ENCODE assay signal across 1 cellular context in genomic region chr14:91202234-91202974, GRCh38.
A peak's percentile ranks its signal among the peaks of the same experiment; 100 is the strongest.
TF ChIP-seq lines count a peak whose summit lies in the region.

No MANE protein-coding gene starts in this region.

TF ChIP-seq in K562, 482 proteins besides CTCF, POLR2A, EP300 and RAD21 (continued from another document and continues in another):
- no peak for TF ChIP-seq ZMIZ1 (IDR thresholded peaks at IDR 0.05; ENCODE audit: low read depth in 2 of 2, low read length in 2 of 2)
- TF ChIP-seq MAFG (tag; conservative IDR thresholded peaks at IDR 0.05): no peak
- TF ChIP-seq ZBTB2 (IDR thresholded peaks at IDR 0.05): no peak
- no peak for TF ChIP-seq MAX (CRISPR knock-in tag; IDR thresholded peaks at IDR 0.05)
- TF ChIP-seq ZBTB7A (IDR thresholded peaks at IDR 0.05; ENCODE audit: borderline replicate concordance, control insufficient read depth, low read depth, low read length): no peak; the same call in 1 of the 2 replicates
- no peak for TF ChIP-seq MED1 (CRISPR knock-in tag; IDR thresholded peaks at IDR 0.05; ENCODE audit: borderline replicate concordance)
- peak in 1 of 2 experiments; percentile 79; a peak in 1 of 4 replicates for TF ChIP-seq TBL1XR1 (IDR thresholded peaks at IDR 0.05; ENCODE audit: low read length in 2 of 2)
- no peak for TF ChIP-seq E2F8 (IDR thresholded peaks at IDR 0.05; ENCODE audit: low read depth, partially characterized antibody)
- peak; percentile 61; the same call in 1 of the 2 replicates for TF ChIP-seq EHMT2 (IDR thresholded peaks at IDR 0.05)
- TF ChIP-seq ZNF184 (CRISPR knock-in tag; IDR thresholded peaks at IDR 0.05): no peak
- TF ChIP-seq ZNF133 (CRISPR knock-in tag; IDR thresholded peaks at IDR 0.05): no peak
- peak; percentile 74 for TF ChIP-seq NCOA1 (IDR thresholded peaks at IDR 0.05; ENCODE audit: low read depth)
- TF ChIP-seq ARID4B (CRISPR knock-in tag; IDR thresholded peaks at IDR 0.05): no peak
- TF ChIP-seq HIVEP1 (CRISPR knock-in tag; IDR thresholded peaks at IDR 0.05): no peak
- no peak for TF ChIP-seq ZBTB5 (IDR thresholded peaks at IDR 0.05)
- no peak for TF ChIP-seq ZNF140 (CRISPR knock-in tag; IDR thresholded peaks at IDR 0.05)
- TF ChIP-seq SREBF1 (IDR thresholded peaks at IDR 0.05; ENCODE audit: borderline replicate concordance, low read depth, low read length): no peak
- no peak for TF ChIP-seq SIN3B (IDR thresholded peaks at IDR 0.05; ENCODE audit: low read depth)
- TF ChIP-seq HMGXB4 (CRISPR knock-in tag; IDR thresholded peaks at IDR 0.05): no peak
- no peak; the same call in 1 of the 2 replicates for TF ChIP-seq AFF4 (CRISPR knock-in tag; IDR thresholded peaks at IDR 0.05)
- TF ChIP-seq POLR2AphosphoS2 (IDR thresholded peaks at IDR 0.05; ENCODE audit: low read length): no peak
- no peak for TF ChIP-seq FOS (IDR thresholded peaks at IDR 0.05; ENCODE audit: extremely low read depth, insufficient read length)
- TF ChIP-seq TFE3 (CRISPR knock-in tag; IDR thresholded peaks at IDR 0.05): no peak
- no peak for TF ChIP-seq THRAP3 (IDR thresholded peaks at IDR 0.05; ENCODE audit: borderline replicate concordance)
- no peak for TF ChIP-seq GTF2B (IDR thresholded peaks at IDR 0.05; ENCODE audit: extremely low read depth, insufficient read length)
- no peak; the same call in 1 of the 2 replicates for TF ChIP-seq CHD2 (IDR thresholded peaks at IDR 0.05; ENCODE audit: low read depth, low read length)
